In genomic region chr2:1647417-1648240, GRCh38 we compare ENCODE assay signal across 14 cellular contexts.
A peak's percentile ranks its signal among the peaks of the same experiment; 100 is the strongest.
DNase-seq lines count a peak whose midpoint lies in the region; ATAC-seq and TF ChIP-seq lines count a peak whose summit lies in the region.
"Had no signal": no experiment of that assay in that cellular context is flagged by ENCODE, and none has a peak within 500 bp of the region (broad histone marks: within the 10 kb centered on the region; RNA-seq: fewer than 3 reads in every experiment).

No MANE protein-coding gene starts in this region.

- H2AK5ac ChIP-seq in mesenchymal stem cell (ENCODE audit: low read length, severe bottlenecking): peak overlapping the region; percentile 84

- peaks cover 7% of the 10 kb centered on the region for H3K79me2 ChIP-seq in GM23338 (replicated peaks; ENCODE audit: insufficient read depth)

- CTCF ChIA-PET in Panc1 (lab: Charles Lee): no interaction called here

- H3K36me3 ChIP-seq in GM23338 (ENCODE audit: insufficient read depth) (peaks cover 25% of the 10 kb centered on the region), Panc1 (ENCODE audit: control insufficient read depth, insufficient read depth, low read length) (no peaks in the 10 kb centered on the region), mesenchymal stem cell (ENCODE audit: control insufficient read depth in 1 of 2, insufficient read depth in 2 of 2, low read depth in 1 of 2, low read length in 2 of 2) (peaks cover 63 to 73% of the 10 kb centered on the region in 2 experiments), testis (ENCODE audit: low read depth, missing control alignments) (no peaks in the 10 kb centered on the region)
- H3K36me3 ChIP-seq: HAP-1 had no signal

- TF ChIP-seq POLR2A in testis (IDR thresholded peaks at IDR 0.05): no peak

- POLR2A ChIA-PET in Panc1 (lab: Charles Lee): no interaction called here

- no peak overlapping the region; the same call in 1 of the 2 replicates for H3K27ac Mint-ChIP-seq in GM23338
- H3K27ac Mint-ChIP-seq: CD4-positive, alpha-beta memory T cell had no signal

- H3K27ac ChIP-seq in GM23338 (ENCODE audit: low read depth): no peak overlapping the region; the same call in 1 of the 2 replicates
- peak overlapping the region; percentile 71 for H3K27ac ChIP-seq in Panc1 (ENCODE audit: low read length)
- peak overlapping the region; percentile 3 for H3K27ac ChIP-seq in mesenchymal stem cell (ENCODE audit: low read length, poor library complexity, severe bottlenecking)
- H3K27ac ChIP-seq in testis: no peak overlapping the region

- WGBS in mesenchymal stem cell: 96% methylated on average over 20 of the region's 20 CpGs
- WGBS in testis, 2 donors: 86 to 90% methylated on average over 19 to 20 of the region's 20 CpGs

- H3K9me2 ChIP-seq in GM23338 (ENCODE audit: insufficient read depth): no peaks in the 10 kb centered on the region

- H3K23ac ChIP-seq in mesenchymal stem cell (ENCODE audit: low read length in 2 of 2): no peak overlapping the region

- H2AFZ ChIP-seq in GM23338 (no peak overlapping the region), mesenchymal stem cell (ENCODE audit: low read depth, low read length) (no peak overlapping the region)

- peaks cover 60% of the 10 kb centered on the region for H3K36me3 Mint-ChIP-seq in GM23338 (ENCODE audit: low read depth)
- H3K36me3 Mint-ChIP-seq: CD4-positive, alpha-beta memory T cell had no signal

- H3K79me1 ChIP-seq in mesenchymal stem cell (replicated peaks; ENCODE audit: low read length, poor library complexity, severe bottlenecking): peaks cover 15% of the 10 kb centered on the region

- no peak overlapping the region for H2BK5ac ChIP-seq in mesenchymal stem cell (ENCODE audit: low read depth, low read length, poor library complexity, severe bottlenecking)

- H3K27me3 ChIP-seq in GM23338 (ENCODE audit: insufficient read depth) (no peaks in the 10 kb centered on the region), Panc1 (ENCODE audit: control insufficient read depth, insufficient read depth, low read length) (no peaks in the 10 kb centered on the region), mesenchymal stem cell (ENCODE audit: control insufficient read depth in 1 of 2, insufficient read depth in 1 of 2, low read length in 2 of 2) (no peaks in the 10 kb centered on the region), testis (no peaks in the 10 kb centered on the region)

- no peak overlapping the region for H2BK12ac ChIP-seq in mesenchymal stem cell (ENCODE audit: low read length in 2 of 2)

- TF ChIP-seq CTCF in GM23338 (conservative IDR thresholded peaks at IDR 0.05; ENCODE audit: low read depth in 2 of 2) (peak; percentile 16 to 49; a peak in 2 of 4 replicates), Panc1 (IDR thresholded peaks at IDR 0.05) (no peak), testis (IDR thresholded peaks at IDR 0.05) (no peak)

- no peak overlapping the region for H3K18ac ChIP-seq in mesenchymal stem cell (ENCODE audit: low read depth in 1 of 2, low read length in 2 of 2)

- H4K20me1 ChIP-seq in GM23338 (replicated peaks; ENCODE audit: insufficient read depth): no peaks in the 10 kb centered on the region

- H4K91ac ChIP-seq in mesenchymal stem cell (ENCODE audit: low read length): peak overlapping the region; percentile 43

- no peak overlapping the region for H3K14ac ChIP-seq in mesenchymal stem cell (ENCODE audit: low read length in 2 of 2)

- intact Hi-C loops in Panc1 (cut with micrococcal nuclease; ENCODE audit: unreplicated experiment) (no loop called here), testis (cut with DNase I; ENCODE audit: low total_unique reads) (no loop called here)

- H4K8ac ChIP-seq in mesenchymal stem cell (ENCODE audit: low read length): no peak overlapping the region

- in situ Hi-C loops in Panc1 (cut with HindIII; ENCODE audit: low pct_unique_long_range_greater_than_20kb, low sequenced_read_pairs): no loop called here

- ATAC-seq in GM23338 (peak; percentile 64), Panc1 (no peak), HG03025 (IDR thresholded peaks at IDR 0.05; ENCODE audit: low FRiP score, unreplicated experiment) (no peak), HG03571 (IDR thresholded peaks at IDR 0.05; ENCODE audit: unreplicated experiment) (no peak)

- H3K4ac ChIP-seq in mesenchymal stem cell (ENCODE audit: low read depth in 1 of 2, low read length in 2 of 2): no peak overlapping the region

- no peak overlapping the region for H3K4me3 ChIP-seq in GM23338
- H3K4me3 ChIP-seq in Panc1 (ENCODE audit: low read depth in 2 of 2, low read length in 2 of 2): no peak overlapping the region
- H3K4me3 ChIP-seq in mesenchymal stem cell (ENCODE audit: insufficient read depth in 1 of 2, low read depth in 1 of 2, low read length in 2 of 2): no peak overlapping the region
- H3K4me3 ChIP-seq in testis: no peak overlapping the region
- H3K4me3 ChIP-seq: HAP-1 had no signal

- no peak overlapping the region for H2BK120ac ChIP-seq in mesenchymal stem cell (ENCODE audit: low read depth, low read length)

- peaks cover 4% of the 10 kb centered on the region for H3K27me3 Mint-ChIP-seq in GM23338 (ENCODE audit: insufficient read depth, low read depth, poor library complexity)
- H3K27me3 Mint-ChIP-seq: CD4-positive, alpha-beta memory T cell had no signal

- H3F3A ChIP-seq in GM23338 (replicated peaks; ENCODE audit: low read depth): no peaks in the 10 kb centered on the region

- DNase-seq in GM23338 (ENCODE audit: low spot score) (no peak), Panc1 (ENCODE audit: low read depth, low spot score) (no peak), mesenchymal stem cell (no peak), testis (peak; percentile 12), DMS53 treated with DMSO at 0.1 percent for 48 hours (lab: John Stamatoyannopoulos, UW; ENCODE audit: unreplicated experiment) (no peak)
- DNase-seq: ACHN; CD4-positive, alpha-beta memory T cell; EL; NCI-H1436 treated with DMSO at 0.1 percent for 48 hours; NCI-H2081; NCI-H524 had no signal

- no peak overlapping the region for H2BK15ac ChIP-seq in mesenchymal stem cell (ENCODE audit: low read depth, poor library complexity, severe bottlenecking)

- no peak overlapping the region for H3K9ac ChIP-seq in mesenchymal stem cell (ENCODE audit: low read length)

- no peak overlapping the region for H3K4me3 Mint-ChIP-seq in GM23338
- H3K4me3 Mint-ChIP-seq: CD4-positive, alpha-beta memory T cell had no signal

- no peaks in the 10 kb centered on the region for H3K9me3 ChIP-seq in Panc1 (ENCODE audit: control insufficient read depth, insufficient read depth, low read depth, low read length)
- no peaks in the 10 kb centered on the region for H3K9me3 ChIP-seq in mesenchymal stem cell (ENCODE audit: control insufficient read depth, low read length)
- H3K9me3 ChIP-seq in testis: no peaks in the 10 kb centered on the region
- H3K9me3 ChIP-seq: HAP-1 had no signal

- no peak overlapping the region for H3K4me2 ChIP-seq in GM23338
- H3K4me2 ChIP-seq in mesenchymal stem cell (ENCODE audit: low read length, poor library complexity, severe bottlenecking): no peak overlapping the region

- no TSS peak for BruUV-seq in Panc1 (replicated peaks; lab: Mats Ljungman, UMichigan)

- no peaks in the 10 kb centered on the region; the same call in 2 of the 3 replicates for H3K9me3 Mint-ChIP-seq in GM23338

- peaks cover 12% of the 10 kb centered on the region; the same call in 2 of the 3 replicates for H3K4me1 Mint-ChIP-seq in GM23338

- H3K4me1 ChIP-seq in GM23338 (ENCODE audit: insufficient read depth) (no peaks in the 10 kb centered on the region), Panc1 (ENCODE audit: control insufficient read depth, insufficient read depth, low read length) (no peaks in the 10 kb centered on the region), mesenchymal stem cell (ENCODE audit: control insufficient read depth, insufficient read depth, low read depth, low read length) (peaks cover 25% of the 10 kb centered on the region), testis (no peaks in the 10 kb centered on the region)
- H3K4me1 ChIP-seq: HAP-1 had no signal

TF ChIP-seq in GM23338, 12 proteins besides CTCF, POLR2A, EP300 and RAD21:
- TF ChIP-seq STAT1 (IDR thresholded peaks at IDR 0.05; ENCODE audit: unreplicated experiment): no peak
- no peak for TF ChIP-seq ZNF331 (CRISPR knock-in tag; IDR thresholded peaks at IDR 0.05; ENCODE audit: low read depth)
- TF ChIP-seq ETS1 (IDR thresholded peaks at IDR 0.05): no peak
- no peak for TF ChIP-seq NANOG (IDR thresholded peaks at IDR 0.05; ENCODE audit: borderline replicate concordance)

Comparison
In these comparisons a context has a peak if more than half of its experiments do, and no peak if none do; other contexts are left out.
1. H3K27ac ChIP-seq: peak in Panc1 (single experiment) and mesenchymal stem cell (single experiment); none in GM23338 (single experiment) and testis (0 of 2).
2. CTCF ChIP-seq: peak in GM23338 (2 of 2); none in Panc1 (single experiment) and testis (0 of 3).